8 cellular contexts compared by ENCODE assay signal in genomic region chr7:29563590-29564454, GRCh38. TPM values are rescaled to one million over a fixed set of nuclear protein-coding genes. Genes with fewer than 3 reads are reported as not detected.
DNase-seq lines count a peak whose midpoint lies in the region; ATAC-seq and TF ChIP-seq lines count a peak whose summit lies in the region.

Gene PRR15 (plus strand): TSS chr7:29563835. CDS start chr7:29566330, 2,495 bp downstream.

- H3K4me1 Mint-ChIP-seq in activated naive CD8-positive, alpha-beta T cell treated with anti-CD3 and anti-CD28 coated beads for 36 hours = peaks cover 19% of the 10 kb centered on the region

- peak; percentile 58 to 63 for ATAC-seq in right cardiac atrium
- no peak for ATAC-seq in HG02610 (IDR thresholded peaks at IDR 0.05; ENCODE audit: unreplicated experiment)

- H3K4me3 Mint-ChIP-seq in activated naive CD8-positive, alpha-beta T cell treated with anti-CD3 and anti-CD28 coated beads for 36 hours = peak within 1 kb of the TSS; percentile 61

- no peaks in the 10 kb centered on the region for H3K36me3 Mint-ChIP-seq in activated naive CD8-positive, alpha-beta T cell treated with anti-CD3 and anti-CD28 coated beads for 36 hours

- H3K27ac Mint-ChIP-seq in activated naive CD8-positive, alpha-beta T cell treated with anti-CD3 and anti-CD28 coated beads for 36 hours = no peak within 1 kb of the TSS

- no peaks in the 10 kb centered on the region for H3K36me3 ChIP-seq in prostate gland

- no peaks in the 10 kb centered on the region for H3K9me3 ChIP-seq in right cardiac atrium (ENCODE audit: control insufficient read depth, low read length)
- H3K9me3 ChIP-seq in prostate gland = no peaks in the 10 kb centered on the region

- H3K27me3 ChIP-seq in right cardiac atrium (ENCODE audit: control insufficient read depth, insufficient read depth) = no peaks in the 10 kb centered on the region
- no peaks in the 10 kb centered on the region for H3K27me3 ChIP-seq in prostate gland (replicated peaks; ENCODE audit: insufficient read depth)

- intact Hi-C loops in right cardiac atrium (cut with DNase I) (no loop called here), prostate gland (cut with DNase I) (no loop called here)

- no peaks in the 10 kb centered on the region for H3K9me3 Mint-ChIP-seq in activated naive CD8-positive, alpha-beta T cell treated with anti-CD3 and anti-CD28 coated beads for 36 hours

- WGBS in right cardiac atrium = 1% methylated on average over 70 of the region's 70 CpGs
- under 1% methylated on average over 59 of the region's 70 CpGs for WGBS in prostate gland

- H3K4me1 ChIP-seq in right cardiac atrium (ENCODE audit: control insufficient read depth, insufficient read depth, low read length) (no peaks in the 10 kb centered on the region), prostate gland (replicated peaks) (no peaks in the 10 kb centered on the region)

- TF ChIP-seq CTCF in prostate gland (IDR thresholded peaks at IDR 0.05) = no peak

- peak within 1 kb of the TSS; percentile 45 for H3K4me3 ChIP-seq in right cardiac atrium (ENCODE audit: low read length)
- peak within 1 kb of the TSS; percentile 35 to 46 for H3K4me3 ChIP-seq in prostate gland

- peak; percentile 91 for DNase-seq in DMS 273 (lab: John Stamatoyannopoulos, UW; ENCODE audit: unreplicated experiment)
- peak; percentile 43 for DNase-seq in M059J (ENCODE audit: low read depth)
- peak; percentile 8 for DNase-seq in activated naive CD8-positive, alpha-beta T cell treated with anti-CD3 and anti-CD28 coated beads for 36 hours
- peak; percentile 33 to 66 (median 59) for DNase-seq in right cardiac atrium
- peak; percentile 74 for DNase-seq in prostate gland (ENCODE audit: low spot score)
- DNase-seq in stimulated activated CD4-positive, alpha-beta T cell treated with anti-CD3 and anti-CD28 coated beads, Interleukin-4, amount 100 ng/mL, for 4 hours = no peak
- DNase-seq in NCI-H446 (lab: John Stamatoyannopoulos, UW) = no peak

- H3K27me3 Mint-ChIP-seq in activated naive CD8-positive, alpha-beta T cell treated with anti-CD3 and anti-CD28 coated beads for 36 hours = peaks cover 87% of the 10 kb centered on the region

- H3K27ac ChIP-seq in right cardiac atrium (ENCODE audit: low read length) (no peak within 1 kb of the TSS), prostate gland (peak within 1 kb of the TSS; percentile 2 to 65)

- TF ChIP-seq POLR2A in prostate gland (IDR thresholded peaks at IDR 0.05) = no peak

RNA-seq across cellular contexts. Expression of gene PRR15, which starts in this region (rescaled TPM):
- 0.17 TPM in 1 of 2 replicates, not detected in the other for total RNA-seq in M059J (2014; rRNA removed; shearing (Covaris generic))
- not detected for total RNA-seq in activated naive CD8-positive, alpha-beta T cell treated with anti-CD3 and anti-CD28 coated beads for 36 hours
- total RNA-seq in right cardiac atrium (1 to 10 TPM in 1 of 4 donors, under 1 TPM in 3; 0.49 to 1.5 (median 0.60) TPM), prostate gland (1 to 10 TPM; 4.6 to 7.7 TPM)
- polyA plus RNA-seq in right cardiac atrium = 0.79 TPM

Comparison
In these comparisons a context has a peak if more than half of its experiments do, and no peak if none do; other contexts are left out.
1. Peak in DNase-seq in M059J; RNA of the gene not detected or under 1 TPM.
2. Peak in DNase-seq in activated naive CD8-positive, alpha-beta T cell treated with anti-CD3 and anti-CD28 coated beads for 36 hours; RNA of the gene not detected or under 1 TPM.
3. DNase-seq: peak in DMS 273 (single experiment), right cardiac atrium (3 of 3) and prostate gland (single experiment); none in stimulated activated CD4-positive, alpha-beta T cell treated with anti-CD3 and anti-CD28 coated beads, Interleukin-4, amount 100 ng/mL, for 4 hours (0 of 2) and NCI-H446 (0 of 2).